Comparison of ENCODE assay signal across 1 cellular context in genomic region chr4:26590639-26591038, GRCh38.
TF ChIP-seq lines count a peak whose summit lies in the region.

No MANE protein-coding gene starts in this region.

TF ChIP-seq in GM12878, 131 proteins besides CTCF, POLR2A, EP300 and RAD21 (continued from another document):
- TF ChIP-seq ZNF687 (IDR thresholded peaks at IDR 0.05) (no peak), IRF3 (IDR thresholded peaks at IDR 0.05) (no peak), SMARCA5 (IDR thresholded peaks at IDR 0.05) (no peak), SRF (IDR thresholded peaks at IDR 0.05; ENCODE audit: low read depth in 2 of 2, low read length in 2 of 2) (no peak), RAD51 (IDR thresholded peaks at IDR 0.05) (no peak), STAT3 (IDR thresholded peaks at IDR 0.05; ENCODE audit: low read depth, low read length) (no peak), EGR1 (IDR thresholded peaks at IDR 0.05; ENCODE audit: borderline replicate concordance in 1 of 2, low read depth in 2 of 2, low read length in 2 of 2) (no peak), SMAD5 (IDR thresholded peaks at IDR 0.05; ENCODE audit: low read depth) (no peak)
